ENCODE assay signal across 11 cellular contexts in genomic region chr3:123447416-123447748, GRCh38. TPM values are rescaled to one million over a fixed set of nuclear protein-coding genes. Genes with fewer than 3 reads are reported as not detected.
A peak's percentile ranks its signal among the peaks of the same experiment; 100 is the strongest.
DNase-seq lines count a peak whose midpoint lies in the region; ATAC-seq, FAIRE-seq and TF ChIP-seq lines count a peak whose summit lies in the region.
"Had no signal": no experiment of that assay in that cellular context is flagged by ENCODE, and none has a peak within 500 bp of the region (broad histone marks: within the 10 kb centered on the region; RNA-seq: fewer than 3 reads in every experiment).

No MANE protein-coding gene starts in this region.

- intact Hi-C loops in natural killer cell (cut with micrococcal nuclease), result loop anchor here (10.0 kb wide), 1 partner anchor 107 kb away; no protein-coding TSS in a partner anchor
- intact Hi-C loops in testis (cut with DNase I; ENCODE audit: low total_unique reads), result loop anchor here (10.0 kb wide), 1 partner anchor 113 kb away; no protein-coding TSS in a partner anchor

- peak overlapping the region; percentile 29 for H3K4ac ChIP-seq in H1 (replicated peaks; ENCODE audit: insufficient read length, low read depth, low read length)

- CTCF ChIA-PET in H1 (lab: Charles Lee; ENCODE audit: partially characterized antibody), result interaction anchor here (0.6 to 5.0 kb wide), 28 partner anchors 9 to 133 kb away, joined by 3 to 35 read pairs (median 5); no protein-coding TSS in a partner anchor

- H3K4me1 ChIP-seq in H1 (replicated peaks in 1 of 4; ENCODE audit: control insufficient read depth in 3 of 4, insufficient read depth in 4 of 4, low read length in 3 of 4) (peaks cover 0 to 10% (median 3%) of the 10 kb centered on the region in 4 experiments; a peak in 6 of 7 replicates), testis (peaks cover 9% of the 10 kb centered on the region)

- TF ChIP-seq EP300 in H1 (IDR thresholded peaks at IDR 0.05; ENCODE audit: borderline replicate concordance in 1 of 2, low read depth in 2 of 2, low read length in 2 of 2), result no peak

- TF ChIP-seq POLR2A in H1 (IDR thresholded peaks at IDR 0.05; ENCODE audit: control extremely low read depth in 1 of 2, low read depth in 2 of 2, low read length in 2 of 2) (no peak), testis (IDR thresholded peaks at IDR 0.05) (no peak)

- H3K4me2 ChIP-seq in H1 (ENCODE audit: insufficient read depth in 1 of 2, low read depth in 2 of 2, low read length in 2 of 2), result peak overlapping the region in 1 of 2 experiments; percentile 58; a peak in 2 of 4 replicates

- H3K4me3 ChIP-seq in SK-N-MC (peak overlapping the region; percentile 73), H1 (ENCODE audit: extremely low read depth in 1 of 4, insufficient read depth in 2 of 4, low read depth in 3 of 4, low read length in 4 of 4) (no peak overlapping the region), testis (peak overlapping the region; percentile 65 to 78)

- peak overlapping the region; percentile 93; the same call in 1 of the 2 replicates for H2AFZ ChIP-seq in H1 (ENCODE audit: low read length)

- peak overlapping the region; percentile 84; the same call in 1 of the 2 replicates for H2BK12ac ChIP-seq in H1 (ENCODE audit: low read depth, low read length)

- peak overlapping the region; percentile 18; the same call in 1 of the 2 replicates for H2BK20ac ChIP-seq in H1 (ENCODE audit: low read length)

- H2AK5ac ChIP-seq in H1 (ENCODE audit: low read depth, low read length), result no peak overlapping the region

- WGBS in H1 (ENCODE audit: extremely low coverage in 1 of 2, insufficient coverage in 1 of 2, insufficient read length in 1 of 2, insufficient replicate concordance in 2 of 2, low coverage in 1 of 2, low lambda C conversion rate in 2 of 2, missing lambda C conversion rate in 1 of 2), 2 experiments, result 90% methylated on average over 27 of the region's 27 CpGs; no CpG with 5 or more reads in 1 of the 2 experiments
- 32 to 62% methylated on average over 10 to 27 of the region's 27 CpGs for WGBS in testis, 2 donors

- no peak for DNase-seq in SK-N-MC (ENCODE audit: low read depth, low spot score)
- DNase-seq in H1 (ENCODE audit: low read depth in 1 of 2, low spot score in 2 of 2), result no peak
- DNase-seq in natural killer cell, result no peak
- peak; percentile 21 for DNase-seq in testis
- DNase-seq: cerebellar nuclear complex, NCI-H524 treated with DMSO at 0.1 percent for 48 hours had no signal

- H3K9me3 Mint-ChIP-seq in natural killer cell, result no peaks in the 10 kb centered on the region
- H3K9me3 Mint-ChIP-seq: activated T-helper 1 cell treated with anti-CD3 and anti-CD28 coated beads, Interleukin-12 subunit alpha, Interleukin-12 subunit beta, Interleukin-2, Interleukin-4 antibody, amounts not matched to agents 30 ng/mL and 10 ng/mL and 1 ng/mL, durations not matched to agents 14 hours and 24 hours and 36 hours; IgD-negative memory B cell had no signal

- H4K5ac ChIP-seq in H1 (ENCODE audit: insufficient read length, low read depth, low read length), result no peak overlapping the region

- H3K27ac Mint-ChIP-seq in natural killer cell, result no peak overlapping the region
- H3K27ac Mint-ChIP-seq: IgD-negative memory B cell had no signal

- no peak overlapping the region for H3K23ac ChIP-seq in H1 (ENCODE audit: insufficient read length)

- H2BK120ac ChIP-seq in H1 (replicated peaks; ENCODE audit: low read depth, low read length), result peak overlapping the region; percentile 33

- H3K9ac ChIP-seq in SK-N-MC (ENCODE audit: insufficient read length) (peak overlapping the region; percentile 19), H1 (replicated peaks in 1 of 4; ENCODE audit: extremely low read depth in 1 of 4, low read depth in 3 of 4, low read length in 3 of 4) (no peak overlapping the region)

- peaks cover 2 to 4% of the 10 kb centered on the region in 2 experiments for H4K20me1 ChIP-seq in H1 (replicated peaks in 1 of 2; ENCODE audit: control insufficient read depth in 1 of 2, insufficient read depth in 2 of 2, low read length in 2 of 2)

- H3K79me2 ChIP-seq in H1 (ENCODE audit: control insufficient read depth in 1 of 2, insufficient read depth in 2 of 2, low read length in 2 of 2), result no peaks in the 10 kb centered on the region

- no peaks in the 10 kb centered on the region for H3K36me3 Mint-ChIP-seq in natural killer cell
- H3K36me3 Mint-ChIP-seq: IgD-negative memory B cell had no signal

- peaks cover 10% of the 10 kb centered on the region; the same call in 1 of the 2 replicates for H3K23me2 ChIP-seq in H1 (ENCODE audit: low read depth, low read length)

- no peak for FAIRE-seq in H1 (lab: Jason Lieb, UNC)

- TF ChIP-seq RAD21 in H1 (IDR thresholded peaks at IDR 0.05 in 1 of 2, conservative IDR thresholded peaks at IDR 0.05 in 1 of 2; ENCODE audit: low read depth in 2 of 2, low read length in 2 of 2), result no peak

- H3K27me3 ChIP-seq in H1 (replicated peaks in 1 of 4; ENCODE audit: control insufficient read depth in 3 of 4, extremely low read depth in 1 of 4, insufficient read depth in 3 of 4, low read length in 3 of 4) (peaks cover 11 to 39% (median 28%) of the 10 kb centered on the region in 4 experiments), testis (no peaks in the 10 kb centered on the region)

- H4K8ac ChIP-seq in H1 (ENCODE audit: extremely low read depth, insufficient read depth, low read length), result peak overlapping the region; percentile 94; the same call in 1 of the 2 replicates

- H3K27me3 Mint-ChIP-seq in natural killer cell (ENCODE audit: low read depth in 2 of 2), result peaks cover 50 to 52% of the 10 kb centered on the region in 2 donors

- H3K14ac ChIP-seq in H1 (ENCODE audit: insufficient read length), result no peak overlapping the region

- no peak overlapping the region for H3K27ac ChIP-seq in SK-N-MC
- no peak overlapping the region for H3K27ac ChIP-seq in H1 (ENCODE audit: low read depth, low read length)
- H3K27ac ChIP-seq in testis, result peak overlapping the region; percentile 85 to 94

- no peaks in the 10 kb centered on the region for H3K79me1 ChIP-seq in H1 (ENCODE audit: low read depth, low read length)

- no peak for TF ChIP-seq CTCF in H1 (IDR thresholded peaks at IDR 0.05; ENCODE audit: control extremely low read depth in 1 of 3, insufficient read depth in 1 of 3, low read depth in 1 of 3, low read length in 3 of 3)
- TF ChIP-seq CTCF in natural killer cell (IDR thresholded peaks at IDR 0.05), result no peak
- no peak for TF ChIP-seq CTCF in testis (IDR thresholded peaks at IDR 0.05)

- H3K36me3 ChIP-seq in SK-N-MC (ENCODE audit: insufficient read depth, low read length) (no peaks in the 10 kb centered on the region), H1 (ENCODE audit: control insufficient read depth in 2 of 4, insufficient read depth in 4 of 4, low read length in 3 of 4) (peaks cover 0 to 2% (median 0%) of the 10 kb centered on the region in 4 experiments; a peak in 1 of 8 replicates), testis (ENCODE audit: low read depth, missing control alignments) (no peaks in the 10 kb centered on the region)

- H3K4me3 Mint-ChIP-seq in natural killer cell, result peak overlapping the region; percentile 85

- H3K4me1 Mint-ChIP-seq in natural killer cell, result peaks cover 0 to 6% of the 10 kb centered on the region in 2 donors

- H2BK15ac ChIP-seq in H1 (ENCODE audit: low read length), result peak overlapping the region; percentile 88; the same call in 1 of the 2 replicates

- no peak overlapping the region for H3K56ac ChIP-seq in H1 (replicated peaks; ENCODE audit: insufficient read length, low read depth, low read length)

- POLR2A ChIA-PET in H1 (lab: Charles Lee; ENCODE audit: partially characterized antibody), result interaction anchor here (1.4 kb wide), 1 partner anchor 132 kb away, joined by 3 read pairs; no protein-coding TSS in a partner anchor

- peak overlapping the region; percentile 32; the same call in 1 of the 2 replicates for H3K18ac ChIP-seq in H1 (ENCODE audit: extremely low read depth, low read length)

- H3K9me3 ChIP-seq in SK-N-MC (ENCODE audit: low read depth, low read length), result no peaks in the 10 kb centered on the region
- no peaks in the 10 kb centered on the region for H3K9me3 ChIP-seq in H1 (ENCODE audit: insufficient read depth in 2 of 2, low read depth in 1 of 2, low read length in 1 of 2)
- no peaks in the 10 kb centered on the region for H3K9me3 ChIP-seq in testis

- H2BK5ac ChIP-seq in H1 (ENCODE audit: low read depth, low read length), result no peak overlapping the region; the same call in 1 of the 2 replicates

- H4K91ac ChIP-seq in H1 (replicated peaks; ENCODE audit: insufficient read length, low read length), result peak overlapping the region; percentile 37

- ATAC-seq in natural killer cell (no peak), GM19035 (IDR thresholded peaks at IDR 0.05; ENCODE audit: unreplicated experiment) (no peak), GM21381 (IDR thresholded peaks at IDR 0.05; ENCODE audit: unreplicated experiment) (no peak), HG03139 (IDR thresholded peaks at IDR 0.05; ENCODE audit: unreplicated experiment) (no peak)

TF ChIP-seq in H1, 55 proteins besides CTCF, POLR2A, EP300 and RAD21 (continues in another document):
- no peak for TF ChIP-seq SP1 (IDR thresholded peaks at IDR 0.05; ENCODE audit: low read depth, low read length)
- TF ChIP-seq EZH2 (IDR thresholded peaks at IDR 0.05; ENCODE audit: low read depth, low read length, severe bottlenecking), result no peak
- no peak for TF ChIP-seq TBP (IDR thresholded peaks at IDR 0.05; ENCODE audit: low read depth, low read length)
- no peak for TF ChIP-seq RNF2 (IDR thresholded peaks at IDR 0.05; ENCODE audit: borderline replicate concordance, low read depth, low read length, missing control alignments, poor library complexity, severe bottlenecking)
- no peak for TF ChIP-seq MAFK (IDR thresholded peaks at IDR 0.05; ENCODE audit: low read depth, low read length)

RNA-seq across cellular contexts. Expression of gene ADCY5, which starts 1.5 kb away (rescaled TPM):
- total RNA-seq in H1 (2021; fragmentation: NEBNext Ultra II Directional; extraction: Animal tissue kit (Norgen Biotek cat#: 25700)), result 18.5 and 18.9 TPM in 2 replicates
- polyA plus RNA-seq in H1 (2011; rRNA removed) (40.8 and 48.9 TPM in 2 replicates), testis (ENCODE audit: insufficient read depth, low read depth, low replicate concordance) (16.5 TPM)
- polyA plus RNA-seq in H1 (2011; cell fraction: cytosol; rRNA removed), result 42.8 TPM
- 59.3 TPM for polyA plus RNA-seq in H1 (2011; cell fraction: nucleus; rRNA removed)
- polyA plus RNA-seq in H1 (2012, experiment 1 of 2), result 14.2 to 20.7 TPM (median 17.8 TPM) in 4 replicates
- polyA plus RNA-seq in H1 (2012, experiment 2 of 2), result 7.2 TPM
- polyA plus RNA-seq in H1 (2013, experiment 1 of 2), result 10.6 TPM
- polyA plus RNA-seq in H1 (2013, experiment 2 of 2), result 12.4 TPM
- 32.7 and 60.1 TPM in 2 replicates for polyA minus RNA-seq in H1 (2011; rRNA and poly(A)+ RNA removed)
- 40.9 TPM for polyA minus RNA-seq in H1 (2011; cell fraction: cytosol; rRNA and poly(A)+ RNA removed)
- 61.4 TPM for polyA minus RNA-seq in H1 (2011; cell fraction: nucleus; rRNA and poly(A)+ RNA removed)
- total RNA-seq in natural killer cell (not detected), testis (10 to 100 TPM; 33.6 to 41.6 TPM)
- total RNA-seq: activated T-helper 1 cell treated with anti-CD3 and anti-CD28 coated beads, Interleukin-12 subunit alpha, Interleukin-12 subunit beta, Interleukin-2, Interleukin-4 antibody, amounts not matched to agents 30 ng/mL and 10 ng/mL and 1 ng/mL, durations not matched to agents 14 hours and 24 hours and 36 hours had no signal
- polyA plus RNA-seq: IgD-negative memory B cell had no signal

Comparison
In these comparisons a context has a peak if more than half of its experiments do, and no peak if none do; other contexts are left out.
1. H3K27ac ChIP-seq: peak in testis (2 of 2); none in SK-N-MC (single experiment) and H1 (single experiment).
2. H3K4me3 ChIP-seq: peak in SK-N-MC (single experiment) and testis (2 of 2); none in H1 (0 of 4).
3. RNA of gene ADCY5, which starts 1.5 kb away (total RNA-seq): 33.6 to 41.6 TPM in testis and 18.5 to 18.9 TPM in H1; not detected in natural killer cell; every median in the first group is over 10 times any median in the second.